Comparison of ENCODE assay signal across 1 cellular context in the genomic region with DNA sequence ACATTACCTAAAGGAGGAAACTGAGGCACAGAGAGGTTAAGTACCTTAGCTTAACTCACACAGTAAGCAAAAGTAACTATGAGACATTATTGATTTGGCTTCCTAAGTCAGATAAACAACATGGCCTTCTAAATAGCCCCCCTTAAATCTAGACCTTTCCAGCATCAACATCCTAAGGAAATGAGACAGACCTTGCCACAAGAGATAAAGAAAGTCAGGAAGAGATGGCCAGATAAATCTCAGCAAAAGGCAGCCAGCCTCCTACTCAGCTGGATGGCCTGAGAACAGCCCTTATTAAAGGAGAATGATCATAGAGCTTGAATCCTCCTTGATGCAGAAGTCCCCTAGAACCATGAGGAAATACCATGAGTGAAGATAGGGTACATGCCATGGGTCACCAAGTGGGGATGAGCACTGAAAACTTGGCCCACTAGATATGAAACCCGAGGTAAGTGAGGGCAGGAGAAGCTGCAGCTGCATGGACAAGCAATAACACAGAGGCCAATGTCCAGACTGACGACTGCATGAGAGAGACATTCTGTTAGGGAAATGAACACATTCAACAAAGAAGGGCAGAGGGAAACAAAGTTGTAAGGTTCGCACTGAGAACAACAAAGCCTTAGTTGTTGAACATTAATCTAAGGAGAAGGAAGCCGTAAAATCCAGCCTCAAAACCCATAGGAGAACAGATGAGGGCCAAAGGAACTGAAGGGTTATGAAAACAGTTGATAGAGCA.
TF ChIP-seq lines count a peak whose summit lies in the region.

No MANE protein-coding gene starts in this region.

TF ChIP-seq in GM23338, 12 proteins besides CTCF, POLR2A, EP300 and RAD21 (continued from another document):
- TF ChIP-seq, protein P1, sequence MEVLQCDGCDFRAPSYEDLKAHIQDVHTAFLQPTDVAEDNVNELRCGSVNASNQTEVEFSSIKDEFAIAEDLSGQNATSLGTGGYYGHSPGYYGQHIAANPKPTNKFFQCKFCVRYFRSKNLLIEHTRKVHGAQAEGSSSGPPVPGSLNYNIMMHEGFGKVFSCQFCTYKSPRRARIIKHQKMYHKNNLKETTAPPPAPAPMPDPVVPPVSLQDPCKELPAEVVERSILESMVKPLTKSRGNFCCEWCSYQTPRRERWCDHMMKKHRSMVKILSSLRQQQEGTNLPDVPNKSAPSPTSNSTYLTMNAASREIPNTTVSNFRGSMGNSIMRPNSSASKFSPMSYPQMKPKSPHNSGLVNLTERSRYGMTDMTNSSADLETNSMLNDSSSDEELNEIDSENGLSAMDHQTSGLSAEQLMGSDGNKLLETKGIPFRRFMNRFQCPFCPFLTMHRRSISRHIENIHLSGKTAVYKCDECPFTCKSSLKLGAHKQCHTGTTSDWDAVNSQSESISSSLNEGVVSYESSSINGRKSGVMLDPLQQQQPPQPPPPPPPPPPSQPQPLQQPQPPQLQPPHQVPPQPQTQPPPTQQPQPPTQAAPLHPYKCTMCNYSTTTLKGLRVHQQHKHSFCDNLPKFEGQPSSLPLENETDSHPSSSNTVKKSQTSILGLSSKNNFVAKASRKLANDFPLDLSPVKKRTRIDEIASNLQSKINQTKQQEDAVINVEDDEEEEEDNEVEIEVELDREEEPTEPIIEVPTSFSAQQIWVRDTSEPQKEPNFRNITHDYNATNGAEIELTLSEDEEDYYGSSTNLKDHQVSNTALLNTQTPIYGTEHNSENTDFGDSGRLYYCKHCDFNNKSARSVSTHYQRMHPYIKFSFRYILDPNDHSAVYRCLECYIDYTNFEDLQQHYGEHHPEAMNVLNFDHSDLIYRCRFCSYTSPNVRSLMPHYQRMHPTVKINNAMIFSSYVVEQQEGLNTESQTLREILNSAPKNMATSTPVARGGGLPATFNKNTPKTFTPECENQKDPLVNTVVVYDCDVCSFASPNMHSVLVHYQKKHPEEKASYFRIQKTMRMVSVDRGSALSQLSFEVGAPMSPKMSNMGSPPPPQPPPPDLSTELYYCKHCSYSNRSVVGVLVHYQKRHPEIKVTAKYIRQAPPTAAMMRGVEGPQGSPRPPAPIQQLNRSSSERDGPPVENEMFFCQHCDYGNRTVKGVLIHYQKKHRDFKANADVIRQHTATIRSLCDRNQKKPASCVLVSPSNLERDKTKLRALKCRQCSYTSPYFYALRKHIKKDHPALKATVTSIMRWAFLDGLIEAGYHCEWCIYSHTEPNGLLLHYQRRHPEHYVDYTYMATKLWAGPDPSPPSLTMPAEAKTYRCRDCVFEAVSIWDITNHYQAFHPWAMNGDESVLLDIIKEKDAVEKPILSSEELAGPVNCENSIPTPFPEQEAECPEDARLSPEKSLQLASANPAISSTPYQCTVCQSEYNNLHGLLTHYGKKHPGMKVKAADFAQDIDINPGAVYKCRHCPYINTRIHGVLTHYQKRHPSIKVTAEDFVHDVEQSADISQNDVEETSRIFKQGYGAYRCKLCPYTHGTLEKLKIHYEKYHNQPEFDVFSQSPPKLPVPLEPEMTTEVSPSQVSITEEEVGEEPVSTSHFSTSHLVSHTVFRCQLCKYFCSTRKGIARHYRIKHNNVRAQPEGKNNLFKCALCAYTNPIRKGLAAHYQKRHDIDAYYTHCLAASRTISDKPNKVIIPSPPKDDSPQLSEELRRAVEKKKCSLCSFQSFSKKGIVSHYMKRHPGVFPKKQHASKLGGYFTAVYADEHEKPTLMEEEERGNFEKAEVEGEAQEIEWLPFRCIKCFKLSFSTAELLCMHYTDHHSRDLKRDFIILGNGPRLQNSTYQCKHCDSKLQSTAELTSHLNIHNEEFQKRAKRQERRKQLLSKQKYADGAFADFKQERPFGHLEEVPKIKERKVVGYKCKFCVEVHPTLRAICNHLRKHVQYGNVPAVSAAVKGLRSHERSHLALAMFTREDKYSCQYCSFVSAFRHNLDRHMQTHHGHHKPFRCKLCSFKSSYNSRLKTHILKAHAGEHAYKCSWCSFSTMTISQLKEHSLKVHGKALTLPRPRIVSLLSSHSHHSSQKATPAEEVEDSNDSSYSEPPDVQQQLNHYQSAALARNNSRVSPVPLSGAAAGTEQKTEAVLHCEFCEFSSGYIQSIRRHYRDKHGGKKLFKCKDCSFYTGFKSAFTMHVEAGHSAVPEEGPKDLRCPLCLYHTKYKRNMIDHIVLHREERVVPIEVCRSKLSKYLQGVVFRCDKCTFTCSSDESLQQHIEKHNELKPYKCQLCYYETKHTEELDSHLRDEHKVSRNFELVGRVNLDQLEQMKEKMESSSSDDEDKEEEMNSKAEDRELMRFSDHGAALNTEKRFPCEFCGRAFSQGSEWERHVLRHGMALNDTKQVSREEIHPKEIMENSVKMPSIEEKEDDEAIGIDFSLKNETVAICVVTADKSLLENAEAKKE (CRISPR knock-in tag; IDR thresholded peaks at IDR 0.05): no peak
